ENCODE assay signal across 8 cellular contexts in the genomic region with DNA sequence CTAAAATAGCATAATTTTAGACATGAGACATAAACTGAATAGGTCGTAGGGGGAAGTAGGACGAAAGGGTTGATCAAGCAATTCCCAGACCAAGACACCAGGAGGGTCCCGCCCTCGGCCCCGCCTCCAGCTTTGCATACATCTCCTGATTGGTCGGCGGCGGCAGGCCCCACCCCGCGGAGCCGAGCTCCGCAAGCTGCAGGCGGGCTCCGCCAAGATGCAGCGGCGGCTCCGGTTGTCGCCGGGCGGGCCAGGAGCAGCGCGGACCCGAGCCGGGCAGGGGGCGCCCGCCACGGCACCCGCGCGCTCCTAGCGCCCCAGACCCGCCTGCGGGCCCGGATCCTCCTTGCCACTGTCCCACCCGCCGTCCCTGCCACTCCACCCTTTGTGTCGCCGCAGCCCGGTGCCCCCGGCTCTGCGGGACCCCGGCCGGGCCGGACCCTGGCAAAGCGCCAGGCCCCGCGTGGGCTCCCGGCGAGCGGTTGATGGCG. TPM values are rescaled to one million over a fixed set of nuclear protein-coding genes. Genes with fewer than 3 reads are reported as not detected.
A peak's percentile ranks its signal among the peaks of the same experiment; 100 is the strongest.
DNase-seq lines count a peak whose midpoint lies in the region; ATAC-seq, FAIRE-seq and TF ChIP-seq lines count a peak whose summit lies in the region.

A gene (plus strand): TSS at position 215 of the 491 bp plus-strand sequence. CDS start 412 bp downstream, outside the sequence.

- no peaks in the 10 kb centered on the region for H3K9me3 ChIP-seq in kidney (ENCODE audit: control insufficient read depth in 1 of 2, low read length in 2 of 2)

- in situ Hi-C loops in GM18951 (cut with MboI; ENCODE audit: low sequenced_read_pairs, unreplicated experiment): no loop called here

- TF ChIP-seq CTCF in kidney (IDR thresholded peaks at IDR 0.05; ENCODE audit: borderline replicate concordance, extremely low read depth, insufficient read depth): no peak

- H3K27ac ChIP-seq in ACC112 (ENCODE audit: low read depth, low read length) (peak within 1 kb of the TSS; percentile 74), kidney (ENCODE audit: low read depth in 2 of 2, low read length in 2 of 2) (peak within 1 kb of the TSS; percentile 95 to 96)

- peaks cover 18% of the 10 kb centered on the region for H3K4me1 ChIP-seq in ACC112 (ENCODE audit: control insufficient read depth, insufficient read depth, low read length, unreplicated experiment)
- H3K4me1 ChIP-seq in kidney (ENCODE audit: control insufficient read depth in 1 of 2, insufficient read depth in 1 of 2, low read depth in 1 of 2, low read length in 2 of 2): peaks cover 14 to 22% of the 10 kb centered on the region in 2 donors

- H3K27me3 ChIP-seq in ACC112 (ENCODE audit: insufficient read depth, low read length): no peaks in the 10 kb centered on the region

- no peak for FAIRE-seq in kidney (lab: Jason Lieb, UNC)

- no peaks in the 10 kb centered on the region for H3K36me3 ChIP-seq in ACC112 (ENCODE audit: insufficient read depth, low read length)
- no peaks in the 10 kb centered on the region for H3K36me3 ChIP-seq in kidney (ENCODE audit: control insufficient read depth in 1 of 2, insufficient read depth in 2 of 2, low read length in 2 of 2)

- peak; percentile 91 for ATAC-seq in HG03280 (IDR thresholded peaks at IDR 0.05; ENCODE audit: unreplicated experiment)

- peak within 1 kb of the TSS; percentile 81 to 92 for H3K9ac ChIP-seq in kidney (ENCODE audit: low read length in 2 of 2)

- H2AFZ ChIP-seq in ACC112 (ENCODE audit: low read length, unreplicated experiment): peak within 1 kb of the TSS; percentile 88

- DNase-seq in NCI-H446 (lab: John Stamatoyannopoulos, UW): peak; percentile 85 to 96
- DNase-seq in activated CD4-positive, alpha-beta T cell treated with anti-CD3 and anti-CD28 coated beads for 1 hour: peak; percentile 83
- DNase-seq in cerebellar nuclear complex (lab: John Stamatoyannopoulos, UW): peak; percentile 76 to 92
- DNase-seq in kidney: peak; percentile 99
- DNase-seq in stimulated activated CD4-positive, alpha-beta T cell treated with anti-CD3 and anti-CD28 coated beads, Interleukin-12 subunit alpha, Interleukin-12 subunit beta, amount 100 ng/mL, for 48 hours (ENCODE audit: low read depth in 2 of 3, low spot score in 1 of 3): peak; percentile 79 to 92 (median 87)

- TF ChIP-seq POLR2A in GM18951 (IDR thresholded peaks at IDR 0.05; ENCODE audit: extremely low read depth, insufficient read depth, insufficient read length): peak; percentile 34

- intact Hi-C loops in kidney (cut with DNase I): no loop called here

- peaks cover 30% of the 10 kb centered on the region for H3K79me2 ChIP-seq in ACC112 (ENCODE audit: control insufficient read depth, insufficient read depth, low read length, unreplicated experiment)

- H3K4me3 ChIP-seq in ACC112 (ENCODE audit: low read depth, low read length) (peak within 1 kb of the TSS; percentile 80), kidney (ENCODE audit: low read length in 2 of 2) (peak within 1 kb of the TSS; percentile 74 to 80)

RNA-seq across cellular contexts. Expression of the gene that starts here (rescaled TPM):
- total RNA-seq in kidney: 29.3 TPM
- polyA plus RNA-seq in kidney (ENCODE audit: insufficient read depth, low read depth, low replicate concordance): 12.5 TPM

Comparison
In these comparisons a context has a peak if more than half of its experiments do, and no peak if none do; other contexts are left out.
1. Peak in every context shown above with its lines: DNase-seq, ATAC-seq, H3K4me3 ChIP-seq and H3K27ac ChIP-seq.